Comparison of ENCODE assay signal across 7 cellular contexts in the genomic region with DNA sequence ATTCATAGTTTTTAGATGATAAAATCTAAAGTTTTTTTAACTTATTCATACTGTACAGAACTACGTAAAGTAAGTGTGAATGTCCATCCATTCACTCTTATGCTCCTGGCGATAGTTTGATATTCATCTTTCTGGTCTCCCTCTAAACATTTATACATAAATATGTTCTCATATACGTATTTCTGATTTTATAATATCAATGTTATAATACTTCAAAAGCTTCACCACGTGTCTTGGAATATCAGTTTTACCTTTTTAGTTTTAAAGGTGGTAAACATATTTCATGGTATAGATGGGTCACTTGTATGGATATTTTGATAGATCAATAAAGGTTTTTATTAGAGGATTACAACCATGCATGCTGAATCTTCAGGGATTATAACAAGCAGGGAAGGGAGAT. TPM values are rescaled to one million over a fixed set of nuclear protein-coding genes. Genes with fewer than 3 reads are reported as not detected.
"Had no signal": no experiment of that assay in that cellular context is flagged by ENCODE, and none has a peak within 500 bp of the region (broad histone marks: within the 10 kb centered on the region; RNA-seq: fewer than 3 reads in every experiment).

No MANE protein-coding gene starts in this region.

- FAIRE-seq: G401.6, GM12878, GM12891, GM12892, GM18507, GM19239 had no signal

- ATAC-seq: GM12878 had no signal

- H3K4me3 ChIP-seq: GM12878 had no signal

RNA-seq across cellular contexts. Expression of gene RHAG, which starts 10.3 kb away (rescaled TPM):
- total RNA-seq: G401 had no signal
